In the genomic region with DNA sequence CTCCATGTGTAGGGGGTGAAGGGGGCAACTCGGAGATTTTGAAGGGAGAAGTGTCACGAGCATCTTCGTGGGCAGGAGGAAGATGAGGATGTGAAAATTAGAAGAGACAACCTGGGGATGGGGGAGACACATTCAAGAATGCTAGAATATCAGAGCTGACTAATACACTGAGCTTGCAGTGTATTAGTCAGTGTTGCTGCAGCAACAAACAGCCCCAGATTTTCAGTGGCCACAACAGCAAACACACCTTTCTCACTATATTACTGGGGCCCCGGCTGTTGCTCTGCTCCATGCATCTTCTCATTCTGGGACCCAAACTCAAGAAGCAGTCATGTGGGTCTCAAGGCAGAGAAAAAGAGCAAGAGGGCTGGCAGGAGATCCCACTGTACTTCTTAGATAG, we compare ENCODE assay signal across 36 cellular contexts.
"Had no signal": no experiment of that assay in that cellular context is flagged by ENCODE, and none has a peak within 500 bp of the region (broad histone marks: within the 10 kb centered on the region; RNA-seq: fewer than 3 reads in every experiment).

No MANE protein-coding gene starts in this region.

- H3K4me3 ChIP-seq: MG63 had no signal

- H3K27me3 ChIP-seq: MG63 had no signal

- H3K36me3 ChIP-seq: MG63 had no signal

- DNase-seq: Karpas-422, Kasumi-1, MG63, MM.1S, MV-4-11, NCI-H1048, NCI-H1092, NCI-H1092 treated with DMSO at 0.1 percent for 48 hours, NCI-H1105, NCI-H1105 treated with DMSO at 0.1 percent for 48 hours, NCI-H1417, NCI-H1417 treated with DMSO at 0.1 percent for 48 hours, NCI-H1436, NCI-H1436 treated with DMSO at 0.1 percent for 48 hours, NCI-H146, NCI-H1694, NCI-H1694 treated with DMSO at 0.1 percent for 48 hours, NCI-H187, NCI-H187 treated with DMSO at 0.1 percent for 48 hours, NCI-H1930, NCI-H2029, NCI-H2029 treated with DMSO at 0.1 percent for 48 hours, NCI-H2081, NCI-H2081 treated with DMSO at 0.1 percent for 48 hours, NCI-H2107, NCI-H2171, NCI-H2171 treated with DMSO at 0.1 percent for 48 hours, NCI-H2227 treated with DMSO at 0.1 percent for 48 hours, NCI-H226, NCI-H345, NCI-H446, NCI-H446 treated with DMSO at 0.1 percent for 48 hours, NCI-H510A, NCI-H510A treated with DMSO at 0.1 percent for 48 hours, NCI-H524, NCI-H524 treated with DMSO at 0.1 percent for 48 hours had no signal
